ENCODE assay signal across 9 cellular contexts in the genomic region with DNA sequence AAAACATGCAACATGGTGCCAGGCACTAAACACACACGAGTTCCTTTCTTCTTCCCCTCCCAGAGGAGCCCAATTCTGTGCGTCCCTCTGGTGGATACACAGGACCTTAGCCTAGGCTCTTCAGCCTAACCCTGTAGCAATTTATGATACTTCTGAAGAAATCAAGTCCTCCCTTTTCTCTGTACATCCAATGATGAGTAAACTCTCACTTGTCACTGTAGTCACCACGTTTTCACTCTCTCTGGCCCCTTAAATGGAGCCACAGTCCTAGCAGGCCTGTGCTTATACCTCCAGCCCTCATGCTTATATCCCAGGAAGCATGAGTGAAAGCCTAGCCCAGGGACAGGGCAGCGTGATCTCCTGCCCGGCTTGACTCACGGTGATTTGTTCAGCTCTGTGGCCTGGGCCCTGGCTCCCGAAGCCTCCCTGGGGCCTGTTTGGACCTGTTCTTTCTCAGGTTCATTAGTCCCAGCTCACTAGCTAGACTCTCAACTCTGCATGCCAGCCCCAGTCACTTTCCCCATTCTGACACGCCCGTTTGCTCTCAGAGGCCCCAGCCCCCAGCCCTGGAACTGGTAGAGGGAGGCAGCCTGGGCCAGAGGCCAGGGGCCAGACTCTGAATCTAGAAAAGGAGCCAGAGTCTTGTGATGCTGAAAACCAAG. TPM values are rescaled to one million over a fixed set of nuclear protein-coding genes. Genes with fewer than 3 reads are reported as not detected.
DNase-seq lines count a peak whose midpoint lies in the region; ATAC-seq, FAIRE-seq and TF ChIP-seq lines count a peak whose summit lies in the region.
"Had no signal": no experiment of that assay in that cellular context is flagged by ENCODE, and none has a peak within 500 bp of the region (broad histone marks: within the 10 kb centered on the region; RNA-seq: fewer than 3 reads in every experiment).

No MANE protein-coding gene starts in this region.

- H3K9me3 ChIP-seq in RWPE2 (ENCODE audit: severe bottlenecking), result no peaks in the 10 kb centered on the region
- no peaks in the 10 kb centered on the region for H3K9me3 ChIP-seq in stomach

- TF ChIP-seq CTCF in RWPE2 (IDR thresholded peaks at IDR 0.05; ENCODE audit: poor library complexity, severe bottlenecking) (no peak), stomach (IDR thresholded peaks at IDR 0.05) (no peak)

- DNase-seq in HTR-8/SVneo (ENCODE audit: insufficient read length, low spot score), result no peak
- DNase-seq in RWPE2 (ENCODE audit: low spot score), result peak; percentile 97
- peak; percentile 86 for DNase-seq in islet precursor cell
- peak; percentile 48 for DNase-seq in stomach
- DNase-seq: effector CD8-positive, alpha-beta T cell; OCI-M1 had no signal

- H3K4me3 ChIP-seq in RWPE2 (ENCODE audit: severe bottlenecking) (no peak overlapping the region), stomach (no peak overlapping the region)

- no peak for TF ChIP-seq POLR2A in stomach (IDR thresholded peaks at IDR 0.05)

- ATAC-seq in RWPE2 (ENCODE audit: low read depth) (peak; percentile 94), HG02763 (IDR thresholded peaks at IDR 0.05; ENCODE audit: unreplicated experiment) (no peak), HG02678 (IDR thresholded peaks at IDR 0.05; ENCODE audit: unreplicated experiment) (no peak), GM19455 (IDR thresholded peaks at IDR 0.05; ENCODE audit: unreplicated experiment) (no peak)

- peak overlapping the region; percentile 89 for H3K27ac ChIP-seq in RWPE2 (ENCODE audit: poor library complexity, severe bottlenecking)
- peak overlapping the region in 4 of 5 donors; percentile 36 to 83 (median 62) for H3K27ac ChIP-seq in stomach

- FAIRE-seq in HTR-8/SVneo (lab: Jason Lieb, UNC), result peak; percentile 98

- TF ChIP-seq EP300 in stomach (IDR thresholded peaks at IDR 0.05), result no peak

- H3K4me1 ChIP-seq in RWPE2 (ENCODE audit: insufficient read depth, poor library complexity, severe bottlenecking) (peaks cover 35% of the 10 kb centered on the region), stomach (peaks cover 14 to 54% (median 30%) of the 10 kb centered on the region in 4 donors)

- WGBS in stomach, 5 donors, result 53 to 58% (median 54%) methylated on average over 9 of the region's 9 CpGs

- intact Hi-C loops in stomach (cut with DNase I; ENCODE audit: low total_unique reads), result no loop called here

- no peaks in the 10 kb centered on the region for H3K27me3 ChIP-seq in RWPE2 (ENCODE audit: insufficient read depth, poor library complexity, severe bottlenecking)
- H3K27me3 ChIP-seq in stomach, result no peaks in the 10 kb centered on the region

- no peaks in the 10 kb centered on the region for H3K36me3 ChIP-seq in RWPE2 (ENCODE audit: low read depth)
- no peaks in the 10 kb centered on the region for H3K36me3 ChIP-seq in stomach

RNA-seq across cellular contexts. Expression of a gene that starts 24.1 kb away (rescaled TPM):
- 100 to 1,000 TPM in 1 of 5 donors, 10 to 100 TPM in 4; 25.3 to 292 (median 27.2) TPM for total RNA-seq in stomach
- 10 to 100 TPM in 1 of 3 donors, 1 to 10 TPM in 2; 7.3 to 24.8 (median 9.2) TPM for polyA plus RNA-seq in stomach
